In the genomic region with DNA sequence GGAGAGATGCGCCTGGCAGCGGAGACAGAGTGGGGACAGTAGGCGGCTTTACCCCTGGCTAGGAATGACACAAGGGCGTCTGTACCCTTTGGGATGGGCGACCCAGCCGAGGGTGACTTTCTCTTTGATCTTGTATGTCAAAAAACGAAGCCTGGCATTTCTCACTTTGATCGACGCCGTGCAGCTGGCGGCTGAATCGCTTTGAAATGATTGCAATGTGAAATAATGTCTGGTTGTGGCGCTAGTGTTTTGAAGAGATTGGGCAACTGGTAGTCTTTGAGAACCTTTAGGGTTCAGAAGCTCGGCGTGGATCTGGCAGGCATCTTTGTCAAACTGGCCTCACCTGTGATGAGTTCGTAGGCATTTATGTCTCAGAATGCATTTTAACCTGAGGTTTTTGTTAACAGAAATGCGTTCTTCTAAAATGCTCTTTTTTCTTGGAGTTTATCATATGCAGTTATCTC, we compare ENCODE assay signal across 8 cellular contexts. TPM values are rescaled to one million over a fixed set of nuclear protein-coding genes. Genes with fewer than 3 reads are reported as not detected.
A peak's percentile ranks its signal among the peaks of the same experiment; 100 is the strongest.
DNase-seq lines count a peak whose midpoint lies in the region; ATAC-seq lines count a peak whose summit lies in the region.

No MANE protein-coding gene starts in this region.

- peak; percentile 12 for ATAC-seq in GM21515 (IDR thresholded peaks at IDR 0.05; ENCODE audit: unreplicated experiment)
- ATAC-seq in esophagus mucosa = peak; percentile 21
- peak in 1 of 2 donors; percentile 50 for ATAC-seq in natural killer cell treated with Interleukin-12 subunit alpha and Interleukin-12 subunit beta and Interleukin-15 and Interleukin-18, amount 100 ng/mL, for 72 hours

- no peaks in the 10 kb centered on the region for H3K27me3 Mint-ChIP-seq in natural killer cell treated with Interleukin-12 subunit alpha and Interleukin-12 subunit beta and Interleukin-15 and Interleukin-18, amount 100 ng/mL, for 72 hours

- H3K27ac Mint-ChIP-seq in natural killer cell treated with Interleukin-12 subunit alpha and Interleukin-12 subunit beta and Interleukin-15 and Interleukin-18, amount 100 ng/mL, for 72 hours = peak overlapping the region; percentile 74 to 97

- no peaks in the 10 kb centered on the region for H3K9me3 Mint-ChIP-seq in natural killer cell treated with Interleukin-12 subunit alpha and Interleukin-12 subunit beta and Interleukin-15 and Interleukin-18, amount 100 ng/mL, for 72 hours

- H3K36me3 Mint-ChIP-seq in natural killer cell treated with Interleukin-12 subunit alpha and Interleukin-12 subunit beta and Interleukin-15 and Interleukin-18, amount 100 ng/mL, for 72 hours = no peaks in the 10 kb centered on the region

- H3K4me3 Mint-ChIP-seq in natural killer cell treated with Interleukin-12 subunit alpha and Interleukin-12 subunit beta and Interleukin-15 and Interleukin-18, amount 100 ng/mL, for 72 hours = peak overlapping the region; percentile 93

- peak; percentile 37 for DNase-seq in DMS79 (lab: John Stamatoyannopoulos, UW)
- DNase-seq in M059J (ENCODE audit: low read depth) = peak; percentile 62
- DNase-seq in activated CD4-positive, alpha-beta T cell treated with anti-CD3 and anti-CD28 coated beads, Interleukin-2, amount 50 U/mL, for 4 hours = peak; percentile 14 to 16
- DNase-seq in natural killer cell treated with Interleukin-12 subunit alpha and Interleukin-12 subunit beta and Interleukin-15 and Interleukin-18, amount 100 ng/mL, for 72 hours (ENCODE audit: low spot score) = peak; percentile 62
- DNase-seq in NK-92 treated with Interleukin-12 subunit alpha and Interleukin-12 subunit beta, amount 100 ng/mL, for 24 hours (lab: John Stamatoyannopoulos, UW) = no peak
- DNase-seq in activated CD4-positive, CD25-positive, alpha-beta regulatory T cell treated with anti-CD3 and anti-CD28 coated beads, Interleukin-2, amount 50 U/mL, for 72 hours = no peak

- H3K4me1 Mint-ChIP-seq in natural killer cell treated with Interleukin-12 subunit alpha and Interleukin-12 subunit beta and Interleukin-15 and Interleukin-18, amount 100 ng/mL, for 72 hours (ENCODE audit: low read depth in 2 of 2) = peaks cover 21 to 27% of the 10 kb centered on the region in 2 donors

RNA-seq across cellular contexts. Expression of a gene that starts 1.0 kb away (rescaled TPM):
- 21.2 and 33.8 TPM in 2 replicates for total RNA-seq in M059J (2014; rRNA removed; shearing (Covaris generic))
- 22.3 TPM for total RNA-seq in esophagus mucosa
- 10 to 100 TPM; 35.4 to 37.3 TPM for total RNA-seq in natural killer cell treated with Interleukin-12 subunit alpha and Interleukin-12 subunit beta and Interleukin-15 and Interleukin-18, amount 100 ng/mL, for 72 hours

Comparison
In these comparisons a context has a peak if more than half of its experiments do, and no peak if none do; other contexts are left out.
1. DNase-seq: peak in DMS79 (single experiment), M059J (single experiment), activated CD4-positive, alpha-beta T cell treated with anti-CD3 and anti-CD28 coated beads, Interleukin-2, amount 50 U/mL, for 4 hours (2 of 2) and natural killer cell treated with Interleukin-12 subunit alpha and Interleukin-12 subunit beta and Interleukin-15 and Interleukin-18, amount 100 ng/mL, for 72 hours (single experiment); none in NK-92 treated with Interleukin-12 subunit alpha and Interleukin-12 subunit beta, amount 100 ng/mL, for 24 hours (single experiment) and activated CD4-positive, CD25-positive, alpha-beta regulatory T cell treated with anti-CD3 and anti-CD28 coated beads, Interleukin-2, amount 50 U/mL, for 72 hours (single experiment).